ENCODE assay signal across 8 cellular contexts in genomic region chr17:58084317-58084981, GRCh38. TPM values are rescaled to one million over a fixed set of nuclear protein-coding genes. Genes with fewer than 3 reads are reported as not detected.
DNase-seq lines count a peak whose midpoint lies in the region.

No MANE protein-coding gene starts in this region.

- H3K9ac ChIP-seq in subcutaneous abdominal adipose tissue (ENCODE audit: low read length in 5 of 5): peak overlapping the region in 4 of 5 donors; percentile 75 to 83 (median 78)

- peaks cover 17% of the 10 kb centered on the region for H3K4me1 ChIP-seq in effector memory CD4-positive, alpha-beta T cell (ENCODE audit: control insufficient read depth, insufficient read depth, low read length, poor library complexity, severe bottlenecking)
- H3K4me1 ChIP-seq in mononuclear cell (ENCODE audit: insufficient read depth, low read length): peaks cover 24% of the 10 kb centered on the region
- H3K4me1 ChIP-seq in subcutaneous abdominal adipose tissue (ENCODE audit: control insufficient read depth in 5 of 5, insufficient read depth in 5 of 5, low read length in 5 of 5): peaks cover 5 to 43% (median 35%) of the 10 kb centered on the region in 5 donors

- no peaks in the 10 kb centered on the region for H3K9me3 ChIP-seq in effector memory CD4-positive, alpha-beta T cell (ENCODE audit: control insufficient read depth, low read length)
- H3K9me3 ChIP-seq in mononuclear cell (ENCODE audit: low read depth, low read length): no peaks in the 10 kb centered on the region
- no peaks in the 10 kb centered on the region for H3K9me3 ChIP-seq in subcutaneous abdominal adipose tissue (ENCODE audit: control insufficient read depth in 5 of 5, low read length in 5 of 5)

- H3K27ac ChIP-seq in effector memory CD4-positive, alpha-beta T cell (ENCODE audit: insufficient read depth, low read length, poor library complexity, severe bottlenecking): peak overlapping the region; percentile 82
- H3K27ac ChIP-seq in subcutaneous abdominal adipose tissue (ENCODE audit: low read depth, low read length): peak overlapping the region; percentile 70

- DNase-seq in NCI-H82 (lab: John Stamatoyannopoulos, UW): peak; percentile 63
- DNase-seq in NCI-H82 treated with DMSO at 0.1 percent for 48 hours (lab: John Stamatoyannopoulos, UW; ENCODE audit: unreplicated experiment): no peak
- DNase-seq in NCI-H1694 treated with DMSO at 0.1 percent for 48 hours (lab: John Stamatoyannopoulos, UW): peak; percentile 14
- peak; percentile 53 to 58 for DNase-seq in activated CD4-positive, alpha-beta T cell treated with anti-CD3 and anti-CD28 coated beads, Interleukin-2, amount 50 U/mL, for 4 hours
- DNase-seq in effector memory CD4-positive, alpha-beta T cell: peak; percentile 28 to 47 (median 37)
- DNase-seq in cortex of kidney (lab: John Stamatoyannopoulos, UW): no peak

- H3K36me3 ChIP-seq in effector memory CD4-positive, alpha-beta T cell (ENCODE audit: control insufficient read depth, insufficient read depth, low read length): peaks cover 39% of the 10 kb centered on the region
- H3K36me3 ChIP-seq in subcutaneous abdominal adipose tissue (ENCODE audit: control insufficient read depth in 5 of 5, insufficient read depth in 5 of 5, low read length in 5 of 5): peaks cover 2 to 33% (median 29%) of the 10 kb centered on the region in 5 donors

- H3K4me3 ChIP-seq in effector memory CD4-positive, alpha-beta T cell (ENCODE audit: insufficient read depth, low read depth, low read length, poor library complexity, severe bottlenecking): peak overlapping the region; percentile 75
- H3K4me3 ChIP-seq in mononuclear cell (ENCODE audit: low read length) (peak overlapping the region; percentile 83), subcutaneous abdominal adipose tissue (ENCODE audit: low read depth in 1 of 5, low read length in 5 of 5) (peak overlapping the region; percentile 81 to 94 (median 84))

- H3K27me3 ChIP-seq in effector memory CD4-positive, alpha-beta T cell (replicated peaks; ENCODE audit: control insufficient read depth, insufficient read depth, low read length, poor library complexity, severe bottlenecking): no peaks in the 10 kb centered on the region
- H3K27me3 ChIP-seq in mononuclear cell (ENCODE audit: insufficient read depth, low read length) (no peaks in the 10 kb centered on the region), subcutaneous abdominal adipose tissue (ENCODE audit: control insufficient read depth in 5 of 5, insufficient read depth in 4 of 5, low read length in 5 of 5) (peaks cover 0 to 4% (median 0%) of the 10 kb centered on the region in 5 donors)

RNA-seq across cellular contexts. Expression of gene DYNLL2, which starts 1.2 kb away (rescaled TPM):
- total RNA-seq in mononuclear cell: 12.0 TPM

Comparison
In these comparisons a context has a peak if more than half of its experiments do, and no peak if none do; other contexts are left out.
1. DNase-seq: peak in NCI-H82 (single experiment), NCI-H1694 treated with DMSO at 0.1 percent for 48 hours (single experiment), activated CD4-positive, alpha-beta T cell treated with anti-CD3 and anti-CD28 coated beads, Interleukin-2, amount 50 U/mL, for 4 hours (2 of 2) and effector memory CD4-positive, alpha-beta T cell (3 of 3); none in NCI-H82 treated with DMSO at 0.1 percent for 48 hours (single experiment) and cortex of kidney (single experiment).
2. Peak in every context shown above with its lines, with median percentiles within 50 percentile points of each other: H3K4me3 ChIP-seq.